Comparison of ENCODE assay signal across 20 cellular contexts in the genomic region with DNA sequence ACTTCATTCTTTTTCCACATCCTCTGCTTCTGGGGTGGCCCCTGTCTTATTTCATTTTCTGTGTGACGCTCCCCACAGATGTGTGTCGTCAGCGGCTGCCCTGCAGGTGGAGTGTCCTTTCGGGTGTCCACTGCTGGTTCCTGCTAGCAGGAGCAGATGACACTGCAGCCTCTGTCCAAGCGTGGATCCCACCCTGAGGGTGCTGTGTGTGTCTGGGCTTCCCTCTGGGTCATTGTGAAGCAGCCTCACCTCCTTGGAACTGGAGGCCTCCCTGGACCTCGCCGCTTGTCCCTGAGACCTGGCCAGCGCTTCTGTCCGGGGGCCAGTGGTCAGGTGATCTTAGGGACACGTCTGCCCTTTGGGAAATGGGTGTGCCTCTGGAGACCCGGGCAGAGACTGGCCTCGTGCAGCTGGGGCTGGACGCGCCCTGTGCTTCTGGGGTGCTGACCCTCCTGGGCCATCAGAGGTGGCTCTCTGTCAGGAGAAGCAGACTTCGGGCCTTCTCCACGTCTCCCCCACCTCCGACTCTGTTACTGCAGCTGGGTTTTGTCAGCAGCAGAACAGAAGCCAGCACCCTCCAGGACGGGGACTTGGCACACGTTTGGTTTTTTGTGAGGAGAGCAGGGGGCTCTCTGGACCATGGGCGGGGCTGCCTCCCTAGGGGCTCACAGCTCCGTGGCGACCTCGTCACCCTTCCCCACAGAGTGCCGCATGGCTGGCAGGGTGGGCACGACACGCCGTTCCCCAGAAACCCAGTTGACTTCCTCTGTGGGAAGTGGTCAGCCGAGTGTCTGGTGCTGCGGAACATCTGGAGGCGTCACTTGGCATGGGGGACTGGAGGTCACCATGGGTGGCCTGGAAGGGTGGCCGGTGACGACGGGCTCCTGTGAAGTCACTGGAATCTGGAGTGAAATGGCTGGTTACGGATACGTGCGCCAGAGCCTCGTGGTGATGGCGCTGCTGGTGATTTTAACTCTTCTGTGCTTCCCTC. TPM values are rescaled to one million over a fixed set of nuclear protein-coding genes. Genes with fewer than 3 reads are reported as not detected.
DNase-seq lines count a peak whose midpoint lies in the region; ATAC-seq lines count a peak whose summit lies in the region.
"Had no signal": no experiment of that assay in that cellular context is flagged by ENCODE, and none has a peak within 500 bp of the region (broad histone marks: within the 10 kb centered on the region; RNA-seq: fewer than 3 reads in every experiment).

No MANE protein-coding gene starts in this region.

- no peak overlapping the region for H4K5ac ChIP-seq in mesendoderm (ENCODE audit: low read length)

- intact Hi-C loops in Right ventricle myocardium inferior (cut with DNase I) = loop anchor here (5.0 kb wide), 1 partner anchor 49 kb away; the partner anchor contains the start of gene INPP5A
- intact Hi-C loops in cardiac septum (cut with DNase I) = loop anchor here (5.0 kb wide), 1 partner anchor 69 kb away; no protein-coding TSS in a partner anchor
- intact Hi-C loops in right cardiac atrium (cut with DNase I) = loop anchor here in 1 of 4 donors (10.0 kb wide), 1 partner anchor 49 kb away; no protein-coding TSS in a partner anchor

- no peak for DNase-seq in Right ventricle myocardium inferior (ENCODE audit: missing footprints)
- no peak for DNase-seq in cardiac septum (ENCODE audit: low spot score)
- DNase-seq in right cardiac atrium = peak; percentile 64 to 81 (median 79)
- DNase-seq in neuronal stem cell (ENCODE audit: low spot score) = no peak
- no peak for DNase-seq in activated naive CD4-positive, alpha-beta T cell treated with Interleukin-2 at 50 U/mL for 16 hours
- DNase-seq in mesendoderm = no peak
- DNase-seq in NCI-H146 (lab: John Stamatoyannopoulos, UW) = no peak
- DNase-seq: activated CD4-positive, alpha-beta T cell treated with anti-CD3 and anti-CD28 coated beads for 1 hour; activated CD8-positive, alpha-beta memory T cell treated with anti-CD3 and anti-CD28 coated beads, Interleukin-2, amount 10 ng/mL, durations not matched to agents 7 days and 5 days; activated effector memory CD4-positive, alpha-beta T cell treated with Interleukin-2 at 50 U/mL for 16 hours; amygdala; CD4-positive, alpha-beta T cell; NCI-H1930; NCI-H524 treated with DMSO at 0.1 percent for 48 hours; OCI-M1; substantia nigra had no signal

- H3K27me3 ChIP-seq in right cardiac atrium (ENCODE audit: control insufficient read depth, insufficient read depth) (no peaks in the 10 kb centered on the region), neuronal stem cell (ENCODE audit: control insufficient read depth in 3 of 3, insufficient read depth in 3 of 3, low read depth in 1 of 3, low read length in 3 of 3) (no peaks in the 10 kb centered on the region), mesendoderm (ENCODE audit: insufficient read depth, low read length, poor library complexity) (no peaks in the 10 kb centered on the region)
- H3K27me3 ChIP-seq: SJSA1 had no signal

- peak; percentile 9 for ATAC-seq in Right ventricle myocardium inferior
- peak; percentile 12 to 19 for ATAC-seq in right cardiac atrium
- no peak for ATAC-seq in HG02798 (IDR thresholded peaks at IDR 0.05; ENCODE audit: poor library complexity, unreplicated experiment)
- ATAC-seq: activated CD8-positive, alpha-beta memory T cell treated with anti-CD3 and anti-CD28 coated beads, Interleukin-2, amount 10 ng/mL, durations not matched to agents 7 days and 5 days had no signal

- H4K8ac ChIP-seq in neuronal stem cell (ENCODE audit: low read depth, low read length) = no peak overlapping the region
- H4K8ac ChIP-seq in mesendoderm (ENCODE audit: low read depth, low read length) = no peak overlapping the region

- H2BK120ac ChIP-seq in neuronal stem cell (ENCODE audit: low read depth, low read length) = no peak overlapping the region
- no peak overlapping the region for H2BK120ac ChIP-seq in mesendoderm (ENCODE audit: low read depth, low read length)

- H3K4me3 ChIP-seq in right cardiac atrium (ENCODE audit: low read length) = no peak overlapping the region
- H3K4me3 ChIP-seq in neuronal stem cell (ENCODE audit: low read length in 2 of 2) = peak overlapping the region in 1 of 2 donors; percentile 12
- H3K4me3 ChIP-seq in mesendoderm (ENCODE audit: low read length) = no peak overlapping the region
- H3K4me3 ChIP-seq: SJSA1 had no signal

- WGBS in right cardiac atrium = 38% methylated on average over 38 of the region's 38 CpGs
- no CpG with 5 or more reads among the region's 38 CpGs for WGBS in neuronal stem cell (ENCODE audit: extremely low coverage in 2 of 2, insufficient read length in 2 of 2, insufficient replicate concordance in 1 of 2), 2 donors
- WGBS in mesendoderm (ENCODE audit: extremely low coverage, insufficient coverage, low lambda C conversion rate) = no CpG with 5 or more reads among the region's 38 CpGs

- no peak overlapping the region for H2AFZ ChIP-seq in neuronal stem cell (ENCODE audit: low read length)

- H2BK15ac ChIP-seq in neuronal stem cell (ENCODE audit: low read length) = no peak overlapping the region
- no peak overlapping the region for H2BK15ac ChIP-seq in mesendoderm (replicated peaks; ENCODE audit: low read depth)

- H3K27ac ChIP-seq in right cardiac atrium (ENCODE audit: low read length) = no peak overlapping the region
- H3K27ac ChIP-seq in neuronal stem cell (replicated peaks; ENCODE audit: low read length) = no peak overlapping the region
- no peak overlapping the region for H3K27ac ChIP-seq in mesendoderm (ENCODE audit: low read depth, low read length)
- H3K27ac ChIP-seq: 22Rv1, epithelial cell of prostate, SJSA1 had no signal

- H3K4me1 ChIP-seq in right cardiac atrium (ENCODE audit: control insufficient read depth, insufficient read depth, low read length) (peaks cover 30% of the 10 kb centered on the region), neuronal stem cell (ENCODE audit: control insufficient read depth in 2 of 2, insufficient read depth in 1 of 2, low read depth in 1 of 2, low read length in 2 of 2) (peaks cover 3% of the 10 kb centered on the region in 2 donors), mesendoderm (ENCODE audit: control insufficient read depth, low read depth, low read length) (no peaks in the 10 kb centered on the region)

- H2AK5ac ChIP-seq in neuronal stem cell (ENCODE audit: low read depth, low read length) (peak overlapping the region; percentile 5), mesendoderm (ENCODE audit: low read length) (no peak overlapping the region)

- H3K23ac ChIP-seq in neuronal stem cell (ENCODE audit: low read depth, low read length, poor library complexity) (peak overlapping the region; percentile 53), mesendoderm (ENCODE audit: low read length) (no peak overlapping the region)

- no peak overlapping the region for H2BK12ac ChIP-seq in neuronal stem cell (ENCODE audit: low read length)

- no peaks in the 10 kb centered on the region for H3K79me2 ChIP-seq in mesendoderm (ENCODE audit: control insufficient read depth, insufficient read depth, low read length)

- H2BK5ac ChIP-seq in neuronal stem cell (ENCODE audit: low read length) = no peak overlapping the region
- H2BK5ac ChIP-seq in mesendoderm (ENCODE audit: low read length) = no peak overlapping the region

- no peak overlapping the region for H3K4me2 ChIP-seq in neuronal stem cell (ENCODE audit: insufficient read depth, low read length, poor library complexity, severe bottlenecking)
- H3K4me2 ChIP-seq in mesendoderm (ENCODE audit: low read length) = no peak overlapping the region

- H3K9me3 ChIP-seq in right cardiac atrium (ENCODE audit: control insufficient read depth, low read length) (no peaks in the 10 kb centered on the region), neuronal stem cell (replicated peaks in 1 of 2; ENCODE audit: control insufficient read depth in 2 of 2, insufficient read depth in 1 of 2, low read depth in 1 of 2, low read length in 2 of 2) (peaks cover 3 to 8% of the 10 kb centered on the region in 2 donors)
- H3K9me3 ChIP-seq: SJSA1 had no signal

- H3K36me3 ChIP-seq in neuronal stem cell (replicated peaks in 1 of 2; ENCODE audit: control insufficient read depth in 2 of 2, insufficient read depth in 2 of 2, low read length in 2 of 2) (no peaks in the 10 kb centered on the region), mesendoderm (ENCODE audit: control insufficient read depth, insufficient read depth, low read length) (no peaks in the 10 kb centered on the region)
- H3K36me3 ChIP-seq: SJSA1 had no signal

- no peak overlapping the region for H3K56ac ChIP-seq in mesendoderm (ENCODE audit: low read length)

- H3K18ac ChIP-seq in neuronal stem cell (ENCODE audit: low read length) (peak overlapping the region; percentile 72), mesendoderm (ENCODE audit: low read length) (no peak overlapping the region)

- no peak overlapping the region for H3K4ac ChIP-seq in neuronal stem cell (ENCODE audit: low read length)
- no peak overlapping the region for H3K4ac ChIP-seq in mesendoderm (ENCODE audit: low read depth, low read length)

- peaks cover 11% of the 10 kb centered on the region for H3K79me1 ChIP-seq in neuronal stem cell (ENCODE audit: low read depth, low read length)
- H3K79me1 ChIP-seq in mesendoderm (ENCODE audit: low read length) = peaks cover 5% of the 10 kb centered on the region

- H4K91ac ChIP-seq in neuronal stem cell (ENCODE audit: low read depth, low read length, poor library complexity) = no peak overlapping the region

- H3K14ac ChIP-seq in neuronal stem cell (ENCODE audit: low read length) = no peak overlapping the region

- H3K9ac ChIP-seq in neuronal stem cell (ENCODE audit: low read depth, low read length, poor library complexity) (no peak overlapping the region), mesendoderm (ENCODE audit: low read length) (no peak overlapping the region)

RNA-seq across cellular contexts. Expression of gene INPP5A, which starts 48.4 kb away (rescaled TPM):
- 108 TPM for total RNA-seq in Right ventricle myocardium inferior
- total RNA-seq in cardiac septum = 121 TPM
- 100 to 1,000 TPM in 2 of 4 donors, 10 to 100 TPM in 2; 92.0 to 116 (median 99.2) TPM for total RNA-seq in right cardiac atrium
- 60.0 TPM for polyA plus RNA-seq in right cardiac atrium
- 13.4 TPM for polyA plus RNA-seq in neuronal stem cell (2013, experiment 1 of 2)
- polyA plus RNA-seq in neuronal stem cell (2013, experiment 2 of 2) = 13.7 TPM
- polyA plus RNA-seq in mesendoderm (2013, experiment 1 of 2) = 17.5 TPM
- 18.1 TPM for polyA plus RNA-seq in mesendoderm (2013, experiment 2 of 2)

Comparison
In these comparisons a context has a peak if more than half of its experiments do, and no peak if none do; other contexts are left out.
1. DNase-seq: peak in right cardiac atrium (3 of 3); none in Right ventricle myocardium inferior (single experiment), cardiac septum (single experiment), neuronal stem cell (single experiment), activated naive CD4-positive, alpha-beta T cell treated with Interleukin-2 at 50 U/mL for 16 hours (single experiment), mesendoderm (single experiment) and NCI-H146 (single experiment).